ENCODE assay signal across 8 cellular contexts in genomic region chr2:43169987-43170732, GRCh38. TPM values are rescaled to one million over a fixed set of nuclear protein-coding genes. Genes with fewer than 3 reads are reported as not detected.
DNase-seq lines count a peak whose midpoint lies in the region; ATAC-seq lines count a peak whose summit lies in the region.

No MANE protein-coding gene starts in this region.

- intact Hi-C loops in activated T-helper 2 cell treated with anti-CD3 and anti-CD28 coated beads, Interferon-gamma antibody, Interleukin-2, Interleukin-4, amounts not matched to agents 10 μg/mL and 5 μg/mL and 100 μg/mL, durations not matched to agents 14 hours and 24 hours and 36 hours (cut with micrococcal nuclease) = no loop called here
- intact Hi-C loops in left cardiac atrium (cut with DNase I) (loop anchor here in 1 of 2 donors (5.0 kb wide), 1 partner anchor 47 kb away; no protein-coding TSS in a partner anchor), posterior vena cava (cut with DNase I) (no loop called here)

- no peaks in the 10 kb centered on the region for H3K27me3 ChIP-seq in MG63

- peak overlapping the region; percentile 70 for H3K27ac Mint-ChIP-seq in activated T-helper 2 cell treated with anti-CD3 and anti-CD28 coated beads, Interferon-gamma antibody, Interleukin-2, Interleukin-4, amounts not matched to agents 10 μg/mL and 5 μg/mL and 100 μg/mL, durations not matched to agents 14 hours and 24 hours and 36 hours

- H3K4me3 ChIP-seq in MG63 = no peak overlapping the region

- H3K36me3 Mint-ChIP-seq in activated T-helper 2 cell treated with anti-CD3 and anti-CD28 coated beads, Interferon-gamma antibody, Interleukin-2, Interleukin-4, amounts not matched to agents 10 μg/mL and 5 μg/mL and 100 μg/mL, durations not matched to agents 14 hours and 24 hours and 36 hours (ENCODE audit: low read depth) = no peaks in the 10 kb centered on the region

- H3K4me1 Mint-ChIP-seq in activated T-helper 2 cell treated with anti-CD3 and anti-CD28 coated beads, Interferon-gamma antibody, Interleukin-2, Interleukin-4, amounts not matched to agents 10 μg/mL and 5 μg/mL and 100 μg/mL, durations not matched to agents 14 hours and 24 hours and 36 hours (ENCODE audit: low read depth) = peaks cover 58% of the 10 kb centered on the region

- H3K36me3 ChIP-seq in MG63 = no peaks in the 10 kb centered on the region

- peak overlapping the region; percentile 13 for H3K4me3 Mint-ChIP-seq in activated T-helper 2 cell treated with anti-CD3 and anti-CD28 coated beads, Interferon-gamma antibody, Interleukin-2, Interleukin-4, amounts not matched to agents 10 μg/mL and 5 μg/mL and 100 μg/mL, durations not matched to agents 14 hours and 24 hours and 36 hours (ENCODE audit: low read depth)

- in situ Hi-C loops in Caki2 (cut with HindIII; ENCODE audit: low pct_unique_long_range_greater_than_20kb, low sequenced_read_pairs) = no loop called here

- no peaks in the 10 kb centered on the region for H3K27me3 Mint-ChIP-seq in activated T-helper 2 cell treated with anti-CD3 and anti-CD28 coated beads, Interferon-gamma antibody, Interleukin-2, Interleukin-4, amounts not matched to agents 10 μg/mL and 5 μg/mL and 100 μg/mL, durations not matched to agents 14 hours and 24 hours and 36 hours (ENCODE audit: low read depth)

- ATAC-seq in left cardiac atrium = peak; percentile 8 to 16

- DNase-seq in Caki2 (ENCODE audit: low read depth) = peak; percentile 46
- peak; percentile 33 for DNase-seq in NCI-H69 (lab: John Stamatoyannopoulos, UW)
- peak; percentile 60 for DNase-seq in activated T-helper 2 cell treated with anti-CD3 and anti-CD28 coated beads, Interferon-gamma antibody, Interleukin-2, Interleukin-4, amounts not matched to agents 10 μg/mL and 5 μg/mL and 100 μg/mL, durations not matched to agents 14 hours and 24 hours and 36 hours (ENCODE audit: low spot score)
- no peak for DNase-seq in left cardiac atrium
- peak; percentile 69 for DNase-seq in stimulated activated CD4-positive, alpha-beta T cell treated with anti-CD3 and anti-CD28 coated beads, Interleukin-4, amount 100 ng/mL, for 1 hour
- no peak for DNase-seq in DMS79 (lab: John Stamatoyannopoulos, UW)
- DNase-seq in MG63 = no peak
- DNase-seq in posterior vena cava (ENCODE audit: low spot score) = no peak

- H3K9me3 Mint-ChIP-seq in activated T-helper 2 cell treated with anti-CD3 and anti-CD28 coated beads, Interferon-gamma antibody, Interleukin-2, Interleukin-4, amounts not matched to agents 10 μg/mL and 5 μg/mL and 100 μg/mL, durations not matched to agents 14 hours and 24 hours and 36 hours = no peaks in the 10 kb centered on the region

- no peaks in the 10 kb centered on the region for H3K9me3 ChIP-seq in MG63

RNA-seq across cellular contexts. Expression of gene ZFP36L2, which starts 56.2 kb away (rescaled TPM):
- total RNA-seq in Caki2 (2014; rRNA removed; shearing (Covaris generic); ENCODE audit: low replicate concordance) = 0.41 and 6.1 TPM in 2 replicates
- total RNA-seq in activated T-helper 2 cell treated with anti-CD3 and anti-CD28 coated beads, Interferon-gamma antibody, Interleukin-2, Interleukin-4, amounts not matched to agents 10 μg/mL and 5 μg/mL and 100 μg/mL, durations not matched to agents 14 hours and 24 hours and 36 hours = 114 TPM in 2 replicates
- total RNA-seq in left cardiac atrium (10 to 100 TPM; 64.0 to 82.1 TPM), posterior vena cava (100 to 1,000 TPM; 123 to 148 TPM)
- 9.6 and 19.7 TPM in 2 replicates for total RNA-seq in MG63 (2014; rRNA removed; shearing (Covaris generic); ENCODE audit: low replicate concordance)

Comparison
In these comparisons a context has a peak if more than half of its experiments do, and no peak if none do; other contexts are left out.
1. DNase-seq: peak in Caki2 (single experiment), NCI-H69 (single experiment), activated T-helper 2 cell treated with anti-CD3 and anti-CD28 coated beads, Interferon-gamma antibody, Interleukin-2, Interleukin-4, amounts not matched to agents 10 μg/mL and 5 μg/mL and 100 μg/mL, durations not matched to agents 14 hours and 24 hours and 36 hours (single experiment) and stimulated activated CD4-positive, alpha-beta T cell treated with anti-CD3 and anti-CD28 coated beads, Interleukin-4, amount 100 ng/mL, for 1 hour (single experiment); none in left cardiac atrium (single experiment), DMS79 (single experiment), MG63 (single experiment) and posterior vena cava (single experiment).